In genomic region chr13:41061075-41061913, GRCh38 we compare ENCODE assay signal across 1 cellular context.
TF ChIP-seq lines count a peak whose summit lies in the region.

Gene WBP4 (plus strand): TSS chr13:41061509. CDS start chr13:41061674, 165 bp downstream.

TF ChIP-seq in HEK293, 187 proteins besides CTCF, POLR2A, EP300 and RAD21 (continued from another document and continues in another):
- TF ChIP-seq ZNF580 (tag by site-specific recombination; IDR thresholded peaks at IDR 0.05) (peak; percentile 66; the same call in 1 of the 2 replicates), MEIS1 (CRISPR knock-in tag; IDR thresholded peaks at IDR 0.05; ENCODE audit: borderline replicate concordance) (no peak), ZNF175 (tag by site-specific recombination; IDR thresholded peaks at IDR 0.05) (no peak), ZNF23 (tag by site-specific recombination; IDR thresholded peaks at IDR 0.05; ENCODE audit: borderline replicate concordance) (no peak), ZNF707 (tag by site-specific recombination; IDR thresholded peaks at IDR 0.05) (no peak), YY1 (tag by site-specific recombination; IDR thresholded peaks at IDR 0.05) (peak; percentile 73), ZNF621 (tag by site-specific recombination; IDR thresholded peaks at IDR 0.05) (no peak), HIC1 (tag by site-specific recombination; IDR thresholded peaks at IDR 0.05) (peak; percentile 34), ZNF10 (tag by site-specific recombination; IDR thresholded peaks at IDR 0.05) (peak; percentile 45), ZNF202 (tag by site-specific recombination; IDR thresholded peaks at IDR 0.05; ENCODE audit: borderline replicate concordance) (no peak; the same call in 1 of the 2 replicates), ZNF658 (tag by site-specific recombination; IDR thresholded peaks at IDR 0.05) (no peak), ZNF221 (tag by site-specific recombination; IDR thresholded peaks at IDR 0.05; ENCODE audit: borderline replicate concordance) (no peak), OSR2 (tag by site-specific recombination; IDR thresholded peaks at IDR 0.05) (no peak), PRDM6 (tag by site-specific recombination; IDR thresholded peaks at IDR 0.05) (peak; percentile 43; the same call in 1 of the 2 replicates), KLF17 (tag by site-specific recombination; IDR thresholded peaks at IDR 0.05) (no peak; the same call in none of the 2 replicates), YY2 (tag by site-specific recombination; IDR thresholded peaks at IDR 0.05) (no peak), ZNF776 (tag by site-specific recombination; IDR thresholded peaks at IDR 0.05; ENCODE audit: borderline replicate concordance) (no peak), OVOL3 (tag by site-specific recombination; IDR thresholded peaks at IDR 0.05) (no peak; the same call in 1 of the 2 replicates), ZNF664 (tag by site-specific recombination; IDR thresholded peaks at IDR 0.05) (0 out of 2 replicates have a peak, but pooled peaks have one; percentile 12), GLI2 (tag by site-specific recombination; IDR thresholded peaks at IDR 0.05; ENCODE audit: borderline replicate concordance, low read depth) (no peak), ZNF292 (tag by site-specific recombination; IDR thresholded peaks at IDR 0.05; ENCODE audit: borderline replicate concordance, low read depth) (no peak), TCF7L2 (IDR thresholded peaks at IDR 0.05; ENCODE audit: borderline replicate concordance, low read depth, low read length) (no peak), ZNF48 (tag by site-specific recombination; IDR thresholded peaks at IDR 0.05) (no peak), ZFP3 (tag by site-specific recombination; IDR thresholded peaks at IDR 0.05; ENCODE audit: low read depth) (no peak), ZNF701 (tag by site-specific recombination; IDR thresholded peaks at IDR 0.05) (no peak), PRDM2 (tag by site-specific recombination; IDR thresholded peaks at IDR 0.05; ENCODE audit: borderline replicate concordance) (no peak), GLIS2 (tag by site-specific recombination; IDR thresholded peaks at IDR 0.05) (peak; percentile 70), ZNF843 (tag by site-specific recombination; IDR thresholded peaks at IDR 0.05) (peak; percentile 43), ZNF555 (tag by site-specific recombination; conservative IDR thresholded peaks at IDR 0.05) (no peak), ZFP37 (tag by site-specific recombination; IDR thresholded peaks at IDR 0.05) (no peak), BCL11B (tag by site-specific recombination; IDR thresholded peaks at IDR 0.05; ENCODE audit: low read depth) (no peak; the same call in 1 of the 2 replicates), ZFP41 (tag by site-specific recombination; IDR thresholded peaks at IDR 0.05; ENCODE audit: borderline replicate concordance) (no peak), ZNF280C (tag by site-specific recombination; IDR thresholded peaks at IDR 0.05) (no peak), ZNF76 (tag by site-specific recombination; IDR thresholded peaks at IDR 0.05; ENCODE audit: borderline replicate concordance, low read depth) (peak; percentile 88), MYNN (tag by site-specific recombination; IDR thresholded peaks at IDR 0.05; ENCODE audit: borderline replicate concordance) (0 out of 2 replicates have a peak, but pooled peaks have one; percentile 8), ZNF423 (tag by site-specific recombination; IDR thresholded peaks at IDR 0.05) (peak; percentile 86), SCRT1 (tag by site-specific recombination; IDR thresholded peaks at IDR 0.05; ENCODE audit: borderline replicate concordance) (no peak), ZNF510 (tag by site-specific recombination; IDR thresholded peaks at IDR 0.05; ENCODE audit: insufficient replicate concordance) (no peak), ZBTB1 (tag by site-specific recombination; IDR thresholded peaks at IDR 0.05) (no peak), ZNF211 (tag by site-specific recombination; IDR thresholded peaks at IDR 0.05; ENCODE audit: low read depth) (no peak), ZNF248 (tag by site-specific recombination; IDR thresholded peaks at IDR 0.05) (no peak), ATF2 (tag by site-specific recombination; IDR thresholded peaks at IDR 0.05; ENCODE audit: low read depth) (peak; percentile 67), PBX3 (CRISPR knock-in tag; IDR thresholded peaks at IDR 0.05) (no peak), REPIN1 (tag by site-specific recombination; IDR thresholded peaks at IDR 0.05; ENCODE audit: low read depth) (no peak), PATZ1 (tag by site-specific recombination; IDR thresholded peaks at IDR 0.05) (peak; percentile 91)
